5 cellular contexts compared by ENCODE assay signal in genomic region chr12:113531073-113531472, GRCh38. TPM values are rescaled to one million over a fixed set of nuclear protein-coding genes. Genes with fewer than 3 reads are reported as not detected.
"Had no signal": no experiment of that assay in that cellular context is flagged by ENCODE, and none has a peak within 500 bp of the region (broad histone marks: within the 10 kb centered on the region; RNA-seq: fewer than 3 reads in every experiment).

No MANE protein-coding gene starts in this region.

RNA-seq across cellular contexts. Expression of gene LHX5, which starts 59.4 kb away (rescaled TPM):
- total RNA-seq: HepG2, HT-29, HT1080, IMR-90 had no signal
- polyA plus RNA-seq: HepG2, IgD-negative memory B cell, IMR-90 had no signal
